8 cellular contexts compared by ENCODE assay signal in the genomic region with DNA sequence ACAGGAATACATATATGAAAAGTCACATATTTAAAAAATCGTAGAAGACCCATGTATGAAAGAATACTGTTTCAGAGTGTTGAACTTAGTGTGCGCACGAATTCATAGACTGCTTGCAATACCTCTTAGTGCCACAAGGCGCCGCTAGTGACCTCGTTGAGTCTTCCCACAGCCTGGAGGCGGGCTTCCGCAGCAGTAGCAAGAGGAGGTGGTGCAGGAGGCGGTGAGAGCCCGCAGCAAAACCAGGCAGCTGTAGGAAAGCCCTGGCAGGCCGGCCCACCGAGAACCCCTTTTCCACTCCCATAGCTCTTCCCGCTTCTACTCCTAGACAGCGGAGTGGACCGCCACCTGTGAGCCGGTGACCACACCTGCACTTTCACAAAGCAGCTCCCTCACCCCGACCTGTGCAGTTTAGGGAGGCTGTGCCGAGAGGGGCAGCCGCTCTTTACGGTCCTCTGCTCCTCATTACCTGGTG. TPM values are rescaled to one million over a fixed set of nuclear protein-coding genes. Genes with fewer than 3 reads are reported as not detected.
DNase-seq lines count a peak whose midpoint lies in the region; ATAC-seq, FAIRE-seq and TF ChIP-seq lines count a peak whose summit lies in the region.

No MANE protein-coding gene starts in this region.

- H3K4me3 ChIP-seq in DND-41 (ENCODE audit: low read depth in 1 of 2, low read length in 2 of 2): peak overlapping the region in 1 of 2 experiments; percentile 39; a peak in 2 of 4 replicates
- H3K4me3 ChIP-seq in prostate gland: no peak overlapping the region
- H3K4me3 ChIP-seq in uterus: peak overlapping the region in 1 of 2 donors; percentile 10

- H3K27me3 ChIP-seq in DND-41 (ENCODE audit: insufficient read depth, low read length, poor library complexity): peaks cover 6% of the 10 kb centered on the region
- no peaks in the 10 kb centered on the region for H3K27me3 ChIP-seq in prostate gland (replicated peaks; ENCODE audit: insufficient read depth)
- H3K27me3 ChIP-seq in uterus: no peaks in the 10 kb centered on the region

- H3K4me1 ChIP-seq in DND-41 (ENCODE audit: insufficient read depth, low read length) (peaks cover 4% of the 10 kb centered on the region), prostate gland (replicated peaks) (no peaks in the 10 kb centered on the region), uterus (no peaks in the 10 kb centered on the region)

- intact Hi-C loops in Right ventricle myocardium inferior (cut with DNase I) (loop anchor here (2.0 to 10.0 kb wide), 3 partner anchors 65 to 627 kb away; no protein-coding TSS in a partner anchor), prostate gland (cut with DNase I) (loop anchor here (5.0 to 10.0 kb wide), 2 partner anchors 395 to 627 kb away; no protein-coding TSS in a partner anchor), uterus (cut with DNase I; ENCODE audit: low total_unique reads) (no loop called here)

- no peak for FAIRE-seq in HTR-8/SVneo (lab: Jason Lieb, UNC)

- no peaks in the 10 kb centered on the region for H4K20me1 ChIP-seq in DND-41 (ENCODE audit: insufficient read depth, low read length)

- no peak overlapping the region for H3K27ac ChIP-seq in DND-41 (ENCODE audit: low read length)
- H3K27ac ChIP-seq in prostate gland: no peak overlapping the region
- no peak overlapping the region for H3K27ac ChIP-seq in uterus

- peak overlapping the region; percentile 65 for H2AFZ ChIP-seq in DND-41 (ENCODE audit: low read depth, low read length)

- H3K9me3 ChIP-seq in DND-41 (ENCODE audit: insufficient read depth, low read length, severe bottlenecking) (no peaks in the 10 kb centered on the region), prostate gland (no peaks in the 10 kb centered on the region), uterus (no peaks in the 10 kb centered on the region)

- H3K36me3 ChIP-seq in DND-41 (ENCODE audit: insufficient read depth, low read length) (no peaks in the 10 kb centered on the region), prostate gland (no peaks in the 10 kb centered on the region), uterus (no peaks in the 10 kb centered on the region)

- peak; percentile 96 for ATAC-seq in DND-41 (ENCODE audit: insufficient read depth, low read depth)
- peak; percentile 94 for ATAC-seq in GM21390 (IDR thresholded peaks at IDR 0.05; ENCODE audit: unreplicated experiment)
- peak; percentile 77 for ATAC-seq in Right ventricle myocardium inferior

- peak; percentile 74 for DNase-seq in DND-41
- peak; percentile 79 for DNase-seq in HTR-8/SVneo (ENCODE audit: insufficient read length, low spot score)
- DNase-seq in SK-MEL-5 (ENCODE audit: low read depth, low spot score): peak; percentile 88
- DNase-seq in activated naive CD4-positive, alpha-beta T cell (lab: John Stamatoyannopoulos, UW): peak; percentile 19 to 52 (median 28)
- peak; percentile 91 for DNase-seq in Right ventricle myocardium inferior (ENCODE audit: missing footprints)
- peak; percentile 54 for DNase-seq in prostate gland (ENCODE audit: low spot score)
- DNase-seq in uterus: peak; percentile 76

- H3K9ac ChIP-seq in DND-41 (ENCODE audit: low read depth, low read length): no peak overlapping the region

- WGBS in prostate gland: 43% methylated on average over 20 of the region's 20 CpGs

- TF ChIP-seq POLR2A in prostate gland (IDR thresholded peaks at IDR 0.05) (no peak), uterus (IDR thresholded peaks at IDR 0.05) (no peak)

- TF ChIP-seq CTCF in DND-41 (IDR thresholded peaks at IDR 0.05; ENCODE audit: borderline replicate concordance, extremely low read depth, low read length, poor library complexity, severe bottlenecking): peak; percentile 90
- peak; percentile 71 to 84 (median 75) for TF ChIP-seq CTCF in prostate gland (IDR thresholded peaks at IDR 0.05)
- peak; percentile 82 to 94 (median 90) for TF ChIP-seq CTCF in uterus (IDR thresholded peaks at IDR 0.05)

- in situ Hi-C loops in SK-MEL-5 (cut with HindIII; ENCODE audit: low pct_unique_long_range_greater_than_20kb, low sequenced_read_pairs): no loop called here

- H3K4me2 ChIP-seq in DND-41 (ENCODE audit: insufficient read depth, low read length): peak overlapping the region; percentile 60; the same call in 1 of the 2 replicates

- H3K79me2 ChIP-seq in DND-41 (ENCODE audit: insufficient read depth, low read length): no peaks in the 10 kb centered on the region

RNA-seq across cellular contexts. Expression of a gene that starts 23.5 kb away (rescaled TPM):
- total RNA-seq in SK-MEL-5 (2014; rRNA removed; shearing (Covaris generic)): 0.61 and 1.6 TPM in 2 replicates
- 0.25 and 0.67 TPM in 2 replicates for polyA plus RNA-seq in SK-MEL-5 (2015; cell fraction: cytosol; rRNA removed)
- polyA plus RNA-seq in SK-MEL-5 (2015; cell fraction: nucleus; rRNA removed): 0.54 TPM in 1 of 2 replicates, not detected in the other
- total RNA-seq in Right ventricle myocardium inferior (7.9 TPM), prostate gland (10 to 100 TPM in 1 of 2 donors, 1 to 10 TPM in 1; 5.7 to 29.7 TPM), uterus (1 to 10 TPM in 3 of 4 donors, under 1 TPM in 1; 0.29 to 6.8 (median 5.1) TPM)

Comparison
In these comparisons a context has a peak if more than half of its experiments do, and no peak if none do; other contexts are left out.
1. DNase-seq: peak in every context shown above with its lines; median percentile 91 in Right ventricle myocardium inferior; 88 in SK-MEL-5; 79 in HTR-8/SVneo; 76 in uterus; 74 in DND-41; 54 in prostate gland; 28 in activated naive CD4-positive, alpha-beta T cell.